In genomic region chr10:50937230-50937907, GRCh38 we compare ENCODE assay signal across 9 cellular contexts. TPM values are rescaled to one million over a fixed set of nuclear protein-coding genes. Genes with fewer than 3 reads are reported as not detected.
DNase-seq lines count a peak whose midpoint lies in the region; ATAC-seq and TF ChIP-seq lines count a peak whose summit lies in the region.
"Had no signal": no experiment of that assay in that cellular context is flagged by ENCODE, and none has a peak within 500 bp of the region (broad histone marks: within the 10 kb centered on the region; RNA-seq: fewer than 3 reads in every experiment).

No MANE protein-coding gene starts in this region.

- no peaks in the 10 kb centered on the region for H3K36me3 ChIP-seq in RWPE2 (ENCODE audit: low read depth)
- H3K36me3 ChIP-seq in thoracic aorta = no peaks in the 10 kb centered on the region

- DNase-seq in NCI-H82 (lab: John Stamatoyannopoulos, UW) = peak; percentile 20
- no peak for DNase-seq in NCI-H82 treated with DMSO at 0.1 percent for 48 hours (lab: John Stamatoyannopoulos, UW; ENCODE audit: unreplicated experiment)
- no peak for DNase-seq in RWPE2 (ENCODE audit: low spot score)
- peak; percentile 9 for DNase-seq in glomerular endothelial cell (ENCODE audit: extremely low read depth, low read depth, low spot score)
- no peak for DNase-seq in thoracic aorta (ENCODE audit: low spot score)

- no peaks in the 10 kb centered on the region for H3K9me3 ChIP-seq in RWPE2 (ENCODE audit: severe bottlenecking)
- no peaks in the 10 kb centered on the region for H3K9me3 ChIP-seq in thoracic aorta

- ATAC-seq in RWPE2 (ENCODE audit: low read depth) (0 out of 3 replicates have a peak, but pooled peaks have one; percentile 35), thoracic aorta (ENCODE audit: insufficient number of reproducible peaks, low FRiP score, low read depth) (no peak), HG03469 (IDR thresholded peaks at IDR 0.05; ENCODE audit: unreplicated experiment) (no peak), GM19463 (IDR thresholded peaks at IDR 0.05; ENCODE audit: unreplicated experiment) (no peak), HG02938 (IDR thresholded peaks at IDR 0.05; ENCODE audit: unreplicated experiment) (no peak)

- no peak overlapping the region for H3K4me3 ChIP-seq in RWPE2 (ENCODE audit: severe bottlenecking)
- no peak overlapping the region for H3K4me3 ChIP-seq in thoracic aorta

- H3K27me3 ChIP-seq in RWPE2 (ENCODE audit: insufficient read depth, poor library complexity, severe bottlenecking) (peaks cover 7% of the 10 kb centered on the region), thoracic aorta (replicated peaks; ENCODE audit: insufficient read depth) (no peaks in the 10 kb centered on the region)

- H3K27ac ChIP-seq in RWPE2 (ENCODE audit: poor library complexity, severe bottlenecking) = no peak overlapping the region
- H3K27ac ChIP-seq in thoracic aorta = no peak overlapping the region

- H3K4me1 ChIP-seq in RWPE2 (ENCODE audit: insufficient read depth, poor library complexity, severe bottlenecking) (no peaks in the 10 kb centered on the region), thoracic aorta (ENCODE audit: control insufficient read depth in 1 of 2, low read depth in 2 of 2) (no peaks in the 10 kb centered on the region)

- TF ChIP-seq CTCF in RWPE2 (IDR thresholded peaks at IDR 0.05; ENCODE audit: poor library complexity, severe bottlenecking) (peak; percentile 77), thoracic aorta (IDR thresholded peaks at IDR 0.05) (peak; percentile 51)

RNA-seq across cellular contexts. Expression of gene A1CF, which starts 51.9 kb away (rescaled TPM):
- total RNA-seq in glomerular endothelial cell (not detected in 2 replicates), thoracic aorta (not detected)
- total RNA-seq: T-helper 1 cell treated with Interleukin-12 subunit alpha and Interleukin-12 subunit beta and Interleukin-4 antibody, amounts not matched to agents 30 ng/mL and 1 ng/mL, for 36 hours had no signal

Comparison
In these comparisons a context has a peak if more than half of its experiments do, and no peak if none do; other contexts are left out.
1. DNase-seq: peak in NCI-H82 (single experiment) and glomerular endothelial cell (single experiment); none in NCI-H82 treated with DMSO at 0.1 percent for 48 hours (single experiment), RWPE2 (single experiment) and thoracic aorta (single experiment).